ENCODE assay signal across 23 cellular contexts in the genomic region with DNA sequence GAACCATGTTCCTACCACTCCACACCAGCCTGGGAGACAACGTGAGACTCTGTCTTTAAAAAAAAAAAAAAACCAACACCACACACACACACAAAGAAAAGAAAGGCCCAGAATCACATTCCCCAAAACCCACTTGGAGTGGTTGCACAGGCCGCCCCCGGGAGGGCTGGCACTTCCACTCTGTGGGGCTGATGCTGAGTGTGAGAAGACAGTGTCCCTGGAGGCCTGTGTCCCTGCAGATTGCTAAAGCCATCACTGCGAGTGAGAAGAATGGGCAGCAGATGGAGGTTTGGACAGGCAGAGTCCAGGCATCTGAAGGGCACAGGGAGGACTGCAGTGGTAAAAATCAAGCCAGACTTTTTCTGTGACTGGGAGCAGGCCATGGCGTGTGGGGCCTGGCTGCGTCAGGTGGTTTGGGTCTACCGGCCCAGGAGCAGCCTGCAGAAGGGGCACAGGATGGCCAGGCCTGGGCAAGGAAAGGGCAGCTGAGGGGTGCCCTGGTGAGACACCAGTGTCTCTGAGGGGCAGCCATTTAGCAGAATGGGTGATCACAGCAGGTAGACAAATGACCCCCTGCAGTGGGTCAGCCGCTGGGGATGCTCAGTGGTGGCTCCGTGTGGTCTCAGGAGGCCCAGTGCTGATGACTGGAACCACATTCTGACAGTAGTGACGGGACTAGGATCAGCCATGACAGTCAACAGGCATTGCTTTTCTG. TPM values are rescaled to one million over a fixed set of nuclear protein-coding genes. Genes with fewer than 3 reads are reported as not detected.
"Had no signal": no experiment of that assay in that cellular context is flagged by ENCODE, and none has a peak within 500 bp of the region (broad histone marks: within the 10 kb centered on the region; RNA-seq: fewer than 3 reads in every experiment).

No MANE protein-coding gene starts in this region.

- H3K9me3 Mint-ChIP-seq: activated naive CD4-positive, alpha-beta T cell treated with anti-CD3 and anti-CD28 coated beads, Interleukin-2, amount 10 ng/mL, durations not matched to agents 7 days and 5 days; activated naive CD8-positive, alpha-beta T cell treated with anti-CD3 and anti-CD28 coated beads, Interleukin-2, amount 50 U/mL, for 24 hours; activated T-cell treated with anti-CD3 and anti-CD28 coated beads, Interleukin-2, amount 50 U/mL, for 24 hours; activated T-helper 2 cell treated with anti-CD3 and anti-CD28 coated beads, Interferon-gamma antibody, Interleukin-2, Interleukin-4, amounts not matched to agents 10 μg/mL and 5 μg/mL and 100 μg/mL, durations not matched to agents 14 hours and 24 hours and 36 hours; dendritic cell treated with granulocyte-macrophage colony-stimulating factor and Interleukin-4, amounts not matched to agents 40 ng/mL and 50 ng/mL, for 4 days; stimulated activated naive CD8-positive, alpha-beta T cell treated with anti-CD3 and anti-CD28 coated beads, Interleukin-15, Interleukin-2, amounts not matched to agents 100 ng/mL and 50 ng/mL, for 24 hours; T-cell had no signal

- DNase-seq: activated CD8-positive, alpha-beta memory T cell treated with anti-CD3 and anti-CD28 coated beads for 24 hours; activated CD8-positive, alpha-beta memory T cell treated with anti-CD3 and anti-CD28 coated beads, Interleukin-2, amount 50 U/mL, for 4 hours; activated naive CD4-positive, alpha-beta T cell treated with anti-CD3 and anti-CD28 coated beads, Interleukin-2, amount 10 ng/mL, durations not matched to agents 7 days and 5 days; activated naive CD8-positive, alpha-beta T cell treated with anti-CD3 and anti-CD28 coated beads, Interleukin-2, amount 50 U/mL, for 24 hours; activated T-cell treated with anti-CD3 and anti-CD28 coated beads, Interleukin-2, amount 50 U/mL, for 24 hours; effector CD4-positive, alpha-beta T cell; foreskin melanocyte; mesendoderm; naive B cell; psoas muscle; right cardiac atrium; stimulated activated CD4-positive, alpha-beta T cell treated with anti-CD3 and anti-CD28 coated beads, Interleukin-1b, Interleukin-23, amount 100 ng/mL, for 48 hours; T-cell; uterus had no signal

- H3K4me3 Mint-ChIP-seq: activated naive CD4-positive, alpha-beta T cell treated with anti-CD3 and anti-CD28 coated beads, Interleukin-2, amount 10 ng/mL, durations not matched to agents 7 days and 5 days; activated naive CD8-positive, alpha-beta T cell treated with anti-CD3 and anti-CD28 coated beads, Interleukin-2, amount 50 U/mL, for 24 hours; activated T-cell treated with anti-CD3 and anti-CD28 coated beads, Interleukin-2, amount 50 U/mL, for 24 hours; dendritic cell treated with granulocyte-macrophage colony-stimulating factor and Interleukin-4, amounts not matched to agents 40 ng/mL and 50 ng/mL, for 4 days; naive B cell; neural progenitor cell; stimulated activated naive CD8-positive, alpha-beta T cell treated with anti-CD3 and anti-CD28 coated beads, Interleukin-15, Interleukin-2, amounts not matched to agents 100 ng/mL and 50 ng/mL, for 24 hours; T-cell had no signal

- H3K36me3 Mint-ChIP-seq: activated naive CD4-positive, alpha-beta T cell treated with anti-CD3 and anti-CD28 coated beads, Interleukin-2, amount 10 ng/mL, durations not matched to agents 7 days and 5 days; naive B cell; neural progenitor cell; T-cell had no signal

- H3K4me1 Mint-ChIP-seq: activated naive CD4-positive, alpha-beta T cell treated with anti-CD3 and anti-CD28 coated beads, Interleukin-2, amount 10 ng/mL, durations not matched to agents 7 days and 5 days; activated naive CD8-positive, alpha-beta T cell treated with anti-CD3 and anti-CD28 coated beads, Interleukin-2, amount 50 U/mL, for 24 hours; naive B cell; neural progenitor cell; T-cell had no signal

- ATAC-seq: activated naive CD8-positive, alpha-beta T cell treated with anti-CD3 and anti-CD28 coated beads, Interleukin-2, amount 50 U/mL, for 24 hours; psoas muscle; right cardiac atrium; T-cell had no signal

- H3K27ac Mint-ChIP-seq: activated naive CD4-positive, alpha-beta T cell treated with anti-CD3 and anti-CD28 coated beads, Interleukin-2, amount 10 ng/mL, durations not matched to agents 7 days and 5 days; activated naive CD8-positive, alpha-beta T cell treated with anti-CD3 and anti-CD28 coated beads, Interleukin-2, amount 50 U/mL, for 24 hours; activated T-cell treated with anti-CD3 and anti-CD28 coated beads, Interleukin-2, amount 50 U/mL, for 24 hours; activated T-helper 2 cell treated with anti-CD3 and anti-CD28 coated beads, Interferon-gamma antibody, Interleukin-2, Interleukin-4, amounts not matched to agents 10 μg/mL and 5 μg/mL and 100 μg/mL, durations not matched to agents 14 hours and 24 hours and 36 hours; dendritic cell treated with granulocyte-macrophage colony-stimulating factor and Interleukin-4, amounts not matched to agents 40 ng/mL and 50 ng/mL, for 4 days; neural progenitor cell; stimulated activated naive CD8-positive, alpha-beta T cell treated with anti-CD3 and anti-CD28 coated beads, Interleukin-15, Interleukin-2, amounts not matched to agents 100 ng/mL and 50 ng/mL, for 24 hours had no signal

RNA-seq across cellular contexts. Expression of a gene that starts 13.1 kb away (rescaled TPM):
- total RNA-seq: activated T-helper 2 cell treated with anti-CD3 and anti-CD28 coated beads, Interferon-gamma antibody, Interleukin-2, Interleukin-4, amounts not matched to agents 10 μg/mL and 5 μg/mL and 100 μg/mL, durations not matched to agents 14 hours and 24 hours and 36 hours; cerebellum; hepatocyte; omental fat pad; skeletal muscle tissue; uterus had no signal

RNA-seq across cellular contexts. Expression of a gene that starts 24.9 kb away (rescaled TPM):
- total RNA-seq: activated T-helper 2 cell treated with anti-CD3 and anti-CD28 coated beads, Interferon-gamma antibody, Interleukin-2, Interleukin-4, amounts not matched to agents 10 μg/mL and 5 μg/mL and 100 μg/mL, durations not matched to agents 14 hours and 24 hours and 36 hours; cerebellum; hepatocyte; liver; skeletal muscle tissue; uterus had no signal
